8 cellular contexts compared by ENCODE assay signal in the genomic region with DNA sequence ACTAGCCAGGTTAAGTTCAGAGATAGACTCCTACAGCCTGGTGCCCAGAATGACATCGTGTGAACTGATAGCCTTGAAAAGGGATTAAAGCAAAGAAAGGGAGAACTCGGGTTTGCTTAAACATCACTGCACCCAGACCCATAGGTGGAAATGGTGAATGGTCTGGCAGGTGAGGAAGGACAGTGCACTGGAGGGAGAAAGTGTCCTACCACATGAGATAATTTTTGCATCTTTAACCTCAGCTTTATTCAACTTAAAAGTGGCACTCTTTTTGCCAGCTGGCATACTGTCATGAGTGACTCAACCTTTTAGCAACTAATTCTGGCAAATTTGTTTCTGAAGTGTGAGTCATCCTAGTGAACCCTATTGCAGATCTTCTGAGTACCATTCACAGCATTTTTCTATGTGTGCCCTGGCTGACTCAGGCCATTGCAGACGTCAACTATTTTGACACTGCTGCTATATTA. TPM values are rescaled to one million over a fixed set of nuclear protein-coding genes. Genes with fewer than 3 reads are reported as not detected.
DNase-seq lines count a peak whose midpoint lies in the region; ATAC-seq and TF ChIP-seq lines count a peak whose summit lies in the region.

No MANE protein-coding gene starts in this region.

- H3K9me3 ChIP-seq in psoas muscle: no peaks in the 10 kb centered on the region
- no peaks in the 10 kb centered on the region; the same call in 1 of the 2 replicates for H3K9me3 ChIP-seq in BE2C

- H3K36me3 ChIP-seq in psoas muscle (ENCODE audit: insufficient read depth in 1 of 2, low read depth in 1 of 2) (no peaks in the 10 kb centered on the region), BE2C (no peaks in the 10 kb centered on the region)

- no peak for TF ChIP-seq CTCF in choroid plexus epithelial cell (conservative IDR thresholded peaks at IDR 0.05; ENCODE audit: low read depth, low read length)
- TF ChIP-seq CTCF in psoas muscle (IDR thresholded peaks at IDR 0.05): no peak
- no peak for TF ChIP-seq CTCF in BE2C (IDR thresholded peaks at IDR 0.05; ENCODE audit: low read depth, low read length)

- no peak overlapping the region for H3K4me3 ChIP-seq in choroid plexus epithelial cell (ENCODE audit: low read depth, low read length)
- no peak overlapping the region for H3K4me3 ChIP-seq in psoas muscle
- no peak overlapping the region for H3K4me3 ChIP-seq in BE2C (ENCODE audit: low read depth, low read length)

- H3K27me3 ChIP-seq in psoas muscle (ENCODE audit: insufficient read depth in 3 of 3, low read length in 2 of 3) (no peaks in the 10 kb centered on the region), BE2C (no peaks in the 10 kb centered on the region; the same call in 1 of the 2 replicates)

- WGBS in psoas muscle, 3 donors: 30 to 68% (median 30%) methylated on average over 3 of the region's 3 CpGs

- H3K4me1 ChIP-seq in psoas muscle: peaks cover 15% of the 10 kb centered on the region
- no peaks in the 10 kb centered on the region for H3K4me1 ChIP-seq in BE2C

- ATAC-seq in psoas muscle (peak in 3 of 4 donors; percentile 44 to 64 (median 45)), HG03139 (IDR thresholded peaks at IDR 0.05; ENCODE audit: unreplicated experiment) (no peak)

- intact Hi-C loops in psoas muscle (cut with DNase I): no loop called here

- no peak overlapping the region for H3K27ac ChIP-seq in psoas muscle

- peak; percentile 12 to 26 for DNase-seq in activated CD4-positive, alpha-beta T cell treated with anti-CD3 and anti-CD28 coated beads, Interleukin-2, amount 50 U/mL, for 48 hours
- DNase-seq in activated CD4-positive, alpha-beta T cell treated with anti-CD3 and anti-CD28 coated beads, Interleukin-2, amount 50 U/mL, for 4 hours: no peak
- peak; percentile 12 for DNase-seq in LoVo (ENCODE audit: low spot score)
- peak; percentile 67 for DNase-seq in choroid plexus epithelial cell (ENCODE audit: low read depth)
- no peak for DNase-seq in psoas muscle
- no peak for DNase-seq in germinal center (ENCODE audit: low spot score)
- no peak for DNase-seq in BE2C

RNA-seq across cellular contexts. Expression of a gene that starts 53.0 kb away (rescaled TPM):
- total RNA-seq in psoas muscle: 1 to 10 TPM in 2 of 4 donors, under 1 TPM in 2; 0.46 to 1.3 (median 0.76) TPM
- polyA plus RNA-seq in psoas muscle: under 1 TPM; 0.06 to 0.53 (median 0.18) TPM
- polyA plus RNA-seq in BE2C (2012; ENCODE audit: insufficient read depth, insufficient read length, low read depth): 0.40 TPM

Comparison
In these comparisons a context has a peak if more than half of its experiments do, and no peak if none do; other contexts are left out.
1. DNase-seq: peak in activated CD4-positive, alpha-beta T cell treated with anti-CD3 and anti-CD28 coated beads, Interleukin-2, amount 50 U/mL, for 48 hours (2 of 2), LoVo (single experiment) and choroid plexus epithelial cell (single experiment); none in activated CD4-positive, alpha-beta T cell treated with anti-CD3 and anti-CD28 coated beads, Interleukin-2, amount 50 U/mL, for 4 hours (0 of 2), psoas muscle (0 of 2), germinal center (single experiment) and BE2C (single experiment).